Comparison of ENCODE assay signal across 1 cellular context in genomic region chr10:25815999-25816768, GRCh38.
TF ChIP-seq lines count a peak whose summit lies in the region.

No MANE protein-coding gene starts in this region.

TF ChIP-seq in H1, 55 proteins besides CTCF, POLR2A, EP300 and RAD21:
- TF ChIP-seq CEBPB (IDR thresholded peaks at IDR 0.05; ENCODE audit: low read depth, low read length), result no peak
- TF ChIP-seq CTBP2 (IDR thresholded peaks at IDR 0.05; ENCODE audit: borderline replicate concordance, insufficient read depth, insufficient read length, low read length), result no peak
- no peak for TF ChIP-seq CHD7 (IDR thresholded peaks at IDR 0.05; ENCODE audit: insufficient replicate concordance, low read length)
- TF ChIP-seq CHD1 (IDR thresholded peaks at IDR 0.05; ENCODE audit: low read depth, low read length), result no peak
- no peak for TF ChIP-seq HDAC2 (IDR thresholded peaks at IDR 0.05; ENCODE audit: borderline replicate concordance in 1 of 2, low read depth in 2 of 2, low read length in 2 of 2)
- no peak for TF ChIP-seq SP1 (IDR thresholded peaks at IDR 0.05; ENCODE audit: low read depth, low read length)
- TF ChIP-seq TBP (IDR thresholded peaks at IDR 0.05; ENCODE audit: low read depth, low read length), result no peak
- no peak for TF ChIP-seq MAFK (IDR thresholded peaks at IDR 0.05; ENCODE audit: low read depth, low read length)
- TF ChIP-seq EGR1 (IDR thresholded peaks at IDR 0.05; ENCODE audit: borderline replicate concordance, low read depth, low read length), result no peak
- no peak for TF ChIP-seq CHD2 (IDR thresholded peaks at IDR 0.05; ENCODE audit: low read length)
- TF ChIP-seq CREB1 (IDR thresholded peaks at IDR 0.05), result no peak
- TF ChIP-seq, protein P1, sequence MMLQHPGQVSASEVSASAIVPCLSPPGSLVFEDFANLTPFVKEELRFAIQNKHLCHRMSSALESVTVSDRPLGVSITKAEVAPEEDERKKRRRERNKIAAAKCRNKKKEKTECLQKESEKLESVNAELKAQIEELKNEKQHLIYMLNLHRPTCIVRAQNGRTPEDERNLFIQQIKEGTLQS (IDR thresholded peaks at IDR 0.05; ENCODE audit: insufficient read depth, low read depth, low read length), result no peak
- TF ChIP-seq POLR2AphosphoS5 (IDR thresholded peaks at IDR 0.05; ENCODE audit: low read depth, low read length), result no peak
- TF ChIP-seq RBBP5 (IDR thresholded peaks at IDR 0.05; ENCODE audit: borderline replicate concordance, low read depth, low read length), result no peak
- TF ChIP-seq NRF1 (IDR thresholded peaks at IDR 0.05; ENCODE audit: low read depth, low read length), result no peak
